Comparison of ENCODE assay signal across 8 cellular contexts in genomic region chr5:178130576-178131445, GRCh38. TPM values are rescaled to one million over a fixed set of nuclear protein-coding genes. Genes with fewer than 3 reads are reported as not detected.
A peak's percentile ranks its signal among the peaks of the same experiment; 100 is the strongest.
DNase-seq lines count a peak whose midpoint lies in the region; ATAC-seq, FAIRE-seq and TF ChIP-seq lines count a peak whose summit lies in the region.

Gene RMND5B, plus strand, starts transcription at chr5:178131014. Its CDS starts 7,106 bp downstream, at chr5:178138120.

- H3K9me3 ChIP-seq in HUES6 (ENCODE audit: control insufficient read depth, insufficient read depth, low read depth, low read length) (no peaks in the 10 kb centered on the region), Panc1 (ENCODE audit: control insufficient read depth, insufficient read depth, low read depth, low read length) (no peaks in the 10 kb centered on the region), mucosa of rectum (ENCODE audit: control insufficient read depth in 2 of 2, low read length in 2 of 2) (no peaks in the 10 kb centered on the region)

- H3K36me3 ChIP-seq in HUES6 (ENCODE audit: control insufficient read depth, insufficient read depth, low read length): peaks cover 21% of the 10 kb centered on the region
- H3K36me3 ChIP-seq in Panc1 (ENCODE audit: control insufficient read depth, insufficient read depth, low read length): no peaks in the 10 kb centered on the region; the same call in 1 of the 2 replicates
- H3K36me3 ChIP-seq in mucosa of rectum (ENCODE audit: control insufficient read depth in 2 of 2, insufficient read depth in 2 of 2, low read length in 2 of 2): peaks cover 11 to 14% of the 10 kb centered on the region in 2 donors

- no peak for FAIRE-seq in D721Med (lab: Jason Lieb, UNC)

- H3K4me1 ChIP-seq in HUES6 (ENCODE audit: control insufficient read depth, insufficient read depth, low read length) (peaks cover 25% of the 10 kb centered on the region), Panc1 (ENCODE audit: control insufficient read depth, insufficient read depth, low read length) (no peaks in the 10 kb centered on the region; the same call in none of the 2 replicates), mucosa of rectum (ENCODE audit: control insufficient read depth in 2 of 2, insufficient read depth in 2 of 2, low read length in 2 of 2) (peaks cover 4 to 5% of the 10 kb centered on the region in 2 donors)

- H3K27ac Mint-ChIP-seq in activated T-cell treated with anti-CD3 and anti-CD28 coated beads, Interleukin-2, amount 50 U/mL, for 24 hours: peak within 1 kb of the TSS; percentile 84

- peak; percentile 87 for DNase-seq in D721Med (ENCODE audit: insufficient read length, low spot score)
- no peak for DNase-seq in Panc1 (ENCODE audit: low read depth, low spot score)
- DNase-seq in activated T-cell treated with anti-CD3 and anti-CD28 coated beads, Interleukin-2, amount 50 U/mL, for 24 hours: peak; percentile 89
- peak; percentile 93 to 95 for DNase-seq in erythroblast (lab: John Stamatoyannopoulos, UW)
- peak; percentile 43 to 56 for DNase-seq in stimulated activated CD8-positive, alpha-beta memory T cell treated with anti-CD3 and anti-CD28 coated beads, Interleukin-7, amount 100 ng/mL, for 1 hour (ENCODE audit: low read depth in 2 of 2)

- peak; percentile 87 for TF ChIP-seq POLR2A in erythroblast (IDR thresholded peaks at IDR 0.05; ENCODE audit: low read length)

- no peaks in the 10 kb centered on the region for H3K27me3 Mint-ChIP-seq in activated T-cell treated with anti-CD3 and anti-CD28 coated beads, Interleukin-2, amount 50 U/mL, for 24 hours

- H3K9ac ChIP-seq in HUES6 (ENCODE audit: low read length): peak within 1 kb of the TSS; percentile 96
- peak within 1 kb of the TSS; percentile 75 to 87 for H3K9ac ChIP-seq in mucosa of rectum (ENCODE audit: low read depth in 1 of 2, low read length in 2 of 2)

- H3K27me3 ChIP-seq in HUES6 (ENCODE audit: control insufficient read depth, insufficient read depth, low read length) (no peaks in the 10 kb centered on the region), Panc1 (ENCODE audit: control insufficient read depth, insufficient read depth, low read length) (no peaks in the 10 kb centered on the region), mucosa of rectum (ENCODE audit: control insufficient read depth in 2 of 2, insufficient read depth in 2 of 2, low read length in 2 of 2) (no peaks in the 10 kb centered on the region)

- H3K9me3 Mint-ChIP-seq in activated T-cell treated with anti-CD3 and anti-CD28 coated beads, Interleukin-2, amount 50 U/mL, for 24 hours: no peaks in the 10 kb centered on the region

- peaks cover 28% of the 10 kb centered on the region for H3K4me1 Mint-ChIP-seq in activated T-cell treated with anti-CD3 and anti-CD28 coated beads, Interleukin-2, amount 50 U/mL, for 24 hours (ENCODE audit: low read depth)

- POLR2A ChIA-PET in Panc1 (lab: Charles Lee): interaction anchor here (0.6 kb wide), 1 partner anchor 31 kb away, joined by 7 read pairs; no protein-coding TSS in a partner anchor

- TF ChIP-seq CTCF in D721Med (IDR thresholded peaks at IDR 0.05; ENCODE audit: insufficient read depth, missing control alignments) (no peak), Panc1 (IDR thresholded peaks at IDR 0.05) (no peak)

- H3K36me3 Mint-ChIP-seq in activated T-cell treated with anti-CD3 and anti-CD28 coated beads, Interleukin-2, amount 50 U/mL, for 24 hours (ENCODE audit: low read depth): peaks cover 34% of the 10 kb centered on the region

- in situ Hi-C loops in Panc1 (cut with HindIII; ENCODE audit: low pct_unique_long_range_greater_than_20kb, low sequenced_read_pairs): no loop called here

- ATAC-seq in GM21423 (IDR thresholded peaks at IDR 0.05; ENCODE audit: unreplicated experiment) (peak; percentile 89), Panc1 (peak; percentile 96)

- BruUV-seq in Panc1 (replicated peaks; lab: Mats Ljungman, UMichigan): no TSS peak

- peak within 1 kb of the TSS; percentile 84 for H3K4me3 Mint-ChIP-seq in activated T-cell treated with anti-CD3 and anti-CD28 coated beads, Interleukin-2, amount 50 U/mL, for 24 hours

- intact Hi-C loops in Panc1 (cut with micrococcal nuclease; ENCODE audit: unreplicated experiment): no loop called here

- H3K4me3 ChIP-seq in HUES6 (ENCODE audit: low read depth, low read length) (peak within 1 kb of the TSS; percentile 89), Panc1 (ENCODE audit: low read depth in 2 of 2, low read length in 2 of 2) (peak within 1 kb of the TSS; percentile 66 to 84), mucosa of rectum (ENCODE audit: low read length in 2 of 2) (peak within 1 kb of the TSS; percentile 78 to 82)

- CTCF ChIA-PET in Panc1 (lab: Charles Lee): interaction anchor here (0.6 kb wide), 1 partner anchor 53 kb away, joined by 3 read pairs; no protein-coding TSS in a partner anchor

- peak within 1 kb of the TSS; percentile 99 for H3K27ac ChIP-seq in HUES6 (ENCODE audit: low read depth, low read length)
- peak within 1 kb of the TSS; percentile 91 for H3K27ac ChIP-seq in Panc1 (ENCODE audit: low read length)
- peak within 1 kb of the TSS; percentile 90 for H3K27ac ChIP-seq in mucosa of rectum (ENCODE audit: low read depth in 2 of 2, low read length in 2 of 2)

RNA-seq across cellular contexts. Expression of gene RMND5B, which starts in this region (rescaled TPM):
- total RNA-seq in Panc1 (2021; ENCODE audit: unreplicated experiment): 40.8 TPM
- polyA plus RNA-seq in Panc1 (2012; ENCODE audit: insufficient read length): 56.8 TPM
